ENCODE assay signal across 10 cellular contexts in the genomic region with DNA sequence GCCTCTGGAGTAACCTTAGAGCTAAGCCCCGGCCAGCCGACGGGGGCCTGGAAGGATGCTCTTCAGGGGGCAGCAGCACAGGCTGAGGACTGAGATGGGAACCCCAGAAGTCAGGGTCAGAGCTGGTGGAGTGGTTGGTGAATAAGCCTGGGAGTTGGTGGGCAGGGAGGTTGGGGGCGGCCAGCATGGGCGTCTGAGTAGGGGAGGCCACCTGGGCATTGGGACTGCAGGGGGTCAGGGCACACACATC. TPM values are rescaled to one million over a fixed set of nuclear protein-coding genes. Genes with fewer than 3 reads are reported as not detected.
DNase-seq lines count a peak whose midpoint lies in the region; ATAC-seq and TF ChIP-seq lines count a peak whose summit lies in the region.
"Had no signal": no experiment of that assay in that cellular context is flagged by ENCODE, and none has a peak within 500 bp of the region (broad histone marks: within the 10 kb centered on the region; RNA-seq: fewer than 3 reads in every experiment).

No MANE protein-coding gene starts in this region.

- peaks cover 9% of the 10 kb centered on the region for H3K4me1 Mint-ChIP-seq in brain
- H3K4me1 Mint-ChIP-seq in naive thymus-derived CD8-positive, alpha-beta T cell: peaks cover 20 to 43% (median 42%) of the 10 kb centered on the region in 4 donors

- intact Hi-C loops in heart right ventricle (cut with DNase I) (no loop called here), cardiac septum (cut with DNase I) (no loop called here)

- WGBS in heart right ventricle, 2 donors: 67 to 86% methylated on average over 5 of the region's 5 CpGs
- 64% methylated on average over 5 of the region's 5 CpGs for WGBS in urinary bladder

- H3K4me1 ChIP-seq in heart right ventricle (peaks cover 10 to 65% (median 18%) of the 10 kb centered on the region in 9 donors), urinary bladder (ENCODE audit: insufficient read depth) (peaks cover 1% of the 10 kb centered on the region)

- peak overlapping the region in 3 of 5 experiments; percentile 11 to 74 (median 37) for H3K27ac Mint-ChIP-seq in brain
- H3K27ac Mint-ChIP-seq in naive thymus-derived CD8-positive, alpha-beta T cell: peak overlapping the region in 9 of 10 donors; percentile 63 to 89 (median 87)

- no peaks in the 10 kb centered on the region for H3K9me3 ChIP-seq in heart right ventricle

- no peak overlapping the region for H3K4me3 ChIP-seq in heart right ventricle
- H3K4me3 ChIP-seq in urinary bladder (ENCODE audit: low read depth, low read length): no peak overlapping the region

- no peaks in the 10 kb centered on the region for H3K27me3 ChIP-seq in heart right ventricle

- TF ChIP-seq CTCF in heart right ventricle (IDR thresholded peaks at IDR 0.05) (no peak), brain (conservative IDR thresholded peaks at IDR 0.05) (no peak)

- DNase-seq in heart right ventricle: no peak
- DNase-seq in cardiac septum (ENCODE audit: low spot score): no peak
- no peak for DNase-seq in naive thymus-derived CD8-positive, alpha-beta T cell
- no peak for DNase-seq in T1000 (lab: John Stamatoyannopoulos, UW)
- DNase-seq in HT-29 (ENCODE audit: low spot score): no peak
- no peak for DNase-seq in SIG-M5 treated with dmso at 0.1 percent for 504 hours (lab: John Stamatoyannopoulos, UW; ENCODE audit: unreplicated experiment)
- DNase-seq: NCI-H510A; stimulated activated CD4-positive, alpha-beta T cell treated with anti-CD3 and anti-CD28 coated beads, Interleukin-4, amount 100 ng/mL, for 24 hours had no signal

- no peaks in the 10 kb centered on the region for H3K27me3 Mint-ChIP-seq in brain
- no peaks in the 10 kb centered on the region for H3K27me3 Mint-ChIP-seq in naive thymus-derived CD8-positive, alpha-beta T cell

- POLR2A ChIA-PET in naive thymus-derived CD8-positive, alpha-beta T cell (lab: Charles Lee): interaction anchor here (0.5 to 3.8 kb wide), 11 partner anchors 10 to 455 kb away, joined by 3 to 13 read pairs (median 3); partner anchors contain the start of gene NINJ1

- peak in 1 of 8 donors; percentile 1 for ATAC-seq in heart right ventricle
- ATAC-seq in naive thymus-derived CD8-positive, alpha-beta T cell: no peak

- H3K36me3 Mint-ChIP-seq in brain: peaks cover under 1% of the 10 kb centered on the region
- peaks cover 0 to 29% (median 3%) of the 10 kb centered on the region in 3 donors for H3K36me3 Mint-ChIP-seq in naive thymus-derived CD8-positive, alpha-beta T cell

- H3K36me3 ChIP-seq in heart right ventricle (peaks cover 0 to 37% (median 19%) of the 10 kb centered on the region in 9 donors), urinary bladder (ENCODE audit: insufficient read depth) (no peaks in the 10 kb centered on the region)

- no peaks in the 10 kb centered on the region for H3K9me3 Mint-ChIP-seq in brain
- no peaks in the 10 kb centered on the region for H3K9me3 Mint-ChIP-seq in naive thymus-derived CD8-positive, alpha-beta T cell

- H3K4me3 Mint-ChIP-seq in brain: no peak overlapping the region
- peak overlapping the region in 9 of 10 donors; percentile 3 to 60 (median 52) for H3K4me3 Mint-ChIP-seq in naive thymus-derived CD8-positive, alpha-beta T cell

- H3K27ac ChIP-seq in heart right ventricle (peak overlapping the region in 7 of 10 donors; percentile 13 to 91 (median 53)), urinary bladder (ENCODE audit: low read depth) (peak overlapping the region; percentile 72)

RNA-seq across cellular contexts. Expression of gene NINJ1, which starts 14.4 kb away (rescaled TPM):
- 10 to 100 TPM; 35.5 to 77.1 (median 41.3) TPM for total RNA-seq in heart right ventricle
- polyA plus RNA-seq in heart right ventricle: 10 to 100 TPM; 39.8 to 50.3 TPM
- total RNA-seq in cardiac septum: 46.4 TPM
- 47.3 TPM for polyA plus RNA-seq in brain (ENCODE audit: insufficient read depth, low read depth, low replicate concordance)
- total RNA-seq in naive thymus-derived CD8-positive, alpha-beta T cell: 10 to 100 TPM; 33.8 to 35.6 TPM
- 10 to 100 TPM; 78.5 to 97.6 (median 96.0) TPM for polyA plus RNA-seq in naive thymus-derived CD8-positive, alpha-beta T cell
- 13.2 TPM for total RNA-seq in urinary bladder
- polyA plus RNA-seq in urinary bladder: 48.2 TPM
- total RNA-seq in HT-29 (2014; rRNA removed; shearing (Covaris generic)): 45.0 and 49.7 TPM in 2 replicates

RNA-seq across cellular contexts. Expression of gene CARD19, which starts 23.6 kb away (rescaled TPM):
- 10 to 100 TPM; 22.3 to 33.7 (median 25.9) TPM for total RNA-seq in heart right ventricle
- 10 to 100 TPM; 41.9 to 47.3 TPM for polyA plus RNA-seq in heart right ventricle
- total RNA-seq in cardiac septum: 45.1 TPM
- 53.1 TPM for polyA plus RNA-seq in brain (ENCODE audit: insufficient read depth, low read depth, low replicate concordance)
- total RNA-seq in naive thymus-derived CD8-positive, alpha-beta T cell: 10 to 100 TPM; 68.9 to 71.2 TPM
- 10 to 100 TPM; 56.3 to 62.9 (median 56.9) TPM for polyA plus RNA-seq in naive thymus-derived CD8-positive, alpha-beta T cell
- total RNA-seq in urinary bladder: 14.8 TPM
- polyA plus RNA-seq in urinary bladder: 77.0 TPM
- 142 and 170 TPM in 2 replicates for total RNA-seq in HT-29 (2014; rRNA removed; shearing (Covaris generic))

Comparison
In these comparisons a context has a peak if more than half of its experiments do, and no peak if none do; other contexts are left out.
1. H3K4me3 Mint-ChIP-seq: peak in naive thymus-derived CD8-positive, alpha-beta T cell (9 of 10); none in brain (0 of 5).